1 cellular context compared by ENCODE assay signal in genomic region chr12:50788562-50788961, GRCh38.
TF ChIP-seq lines count a peak whose summit lies in the region.

No MANE protein-coding gene starts in this region.

TF ChIP-seq in HCT116, 20 proteins besides CTCF, POLR2A, EP300 and RAD21 (continued from another document):
- TF ChIP-seq ATF3 (IDR thresholded peaks at IDR 0.05) (no peak), CEBPB (IDR thresholded peaks at IDR 0.05; ENCODE audit: low read depth) (no peak), ELF1 (IDR thresholded peaks at IDR 0.05; ENCODE audit: borderline replicate concordance, low read depth) (no peak)
